ENCODE assay signal across 8 cellular contexts in the genomic region with DNA sequence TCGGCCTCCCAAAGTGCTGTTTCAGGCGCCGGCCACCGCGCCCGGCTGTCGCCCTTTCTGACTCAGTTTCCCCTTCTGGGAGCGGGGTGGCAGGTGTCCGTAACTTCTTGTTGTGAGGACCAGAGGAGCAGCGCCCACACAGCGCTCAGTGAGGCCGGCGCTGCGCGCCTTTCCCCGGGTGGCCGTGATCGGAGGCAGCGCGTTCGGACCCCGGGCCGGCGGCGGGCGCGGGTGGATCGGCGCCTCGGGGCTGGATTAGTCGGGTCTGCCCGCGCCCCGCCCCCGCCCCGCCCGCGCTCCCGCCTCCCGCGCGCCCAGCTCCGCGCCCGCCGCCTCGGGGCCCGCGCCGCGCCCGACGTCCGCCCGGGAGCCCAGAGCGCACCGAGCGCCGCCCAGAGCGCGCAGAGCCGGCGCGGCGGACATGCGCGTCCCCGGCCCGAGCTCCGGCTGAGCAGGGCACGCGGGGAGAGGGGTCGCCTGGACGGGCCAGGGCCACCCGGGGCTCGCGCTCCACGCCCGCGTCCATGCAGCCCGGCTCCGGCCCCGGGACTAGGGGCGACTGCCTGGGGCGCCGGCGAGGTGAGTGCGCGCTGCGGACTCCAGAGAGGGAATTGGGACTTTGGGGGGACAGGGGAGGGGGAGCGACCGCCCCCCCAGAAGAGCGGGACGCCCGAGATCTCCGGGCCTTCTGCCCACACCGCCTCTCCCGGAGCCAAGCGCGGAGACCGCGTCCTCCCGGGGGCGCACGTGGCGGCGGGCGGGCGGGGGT. TPM values are rescaled to one million over a fixed set of nuclear protein-coding genes. Genes with fewer than 3 reads are reported as not detected.
DNase-seq lines count a peak whose midpoint lies in the region; ATAC-seq and TF ChIP-seq lines count a peak whose summit lies in the region.

No MANE protein-coding gene starts in this region.

- H3K4me3 ChIP-seq in NT2/D1 (ENCODE audit: insufficient read length, low read depth) = peak overlapping the region; percentile 88

- H3K27me3 Mint-ChIP-seq in progenitor cell of endocrine pancreas = peaks cover 10% of the 10 kb centered on the region

- no peaks in the 10 kb centered on the region for H3K9me3 ChIP-seq in NT2/D1 (ENCODE audit: insufficient read depth, low read length)

- no peak overlapping the region for H3K27ac Mint-ChIP-seq in activated naive CD4-positive, alpha-beta T cell treated with anti-CD3 and anti-CD28 coated beads, Interleukin-2, amount 50 U/mL, for 72 hours
- H3K27ac Mint-ChIP-seq in progenitor cell of endocrine pancreas = no peak overlapping the region

- H3K36me3 Mint-ChIP-seq in activated naive CD4-positive, alpha-beta T cell treated with anti-CD3 and anti-CD28 coated beads, Interleukin-2, amount 50 U/mL, for 72 hours = no peaks in the 10 kb centered on the region
- H3K36me3 Mint-ChIP-seq in progenitor cell of endocrine pancreas (ENCODE audit: insufficient read depth) = peaks cover 5% of the 10 kb centered on the region

- peak; percentile 21 for TF ChIP-seq CTCF in progenitor cell of endocrine pancreas (IDR thresholded peaks at IDR 0.05; ENCODE audit: unreplicated experiment)

- no peaks in the 10 kb centered on the region for H3K9me3 Mint-ChIP-seq in activated naive CD4-positive, alpha-beta T cell treated with anti-CD3 and anti-CD28 coated beads, Interleukin-2, amount 50 U/mL, for 72 hours
- no peaks in the 10 kb centered on the region for H3K9me3 Mint-ChIP-seq in progenitor cell of endocrine pancreas (ENCODE audit: low read depth)

- ATAC-seq in HG03432 (IDR thresholded peaks at IDR 0.05; ENCODE audit: unreplicated experiment) (peak; percentile 9), left cardiac atrium (peak; percentile 61 to 84), HG03520 (IDR thresholded peaks at IDR 0.05; ENCODE audit: unreplicated experiment) (no peak), HG03039 (IDR thresholded peaks at IDR 0.05; ENCODE audit: unreplicated experiment) (no peak)
- ATAC-seq in activated naive CD4-positive, alpha-beta T cell treated with anti-CD3 and anti-CD28 coated beads, Interleukin-2, amount 50 U/mL, for 72 hours = peak; percentile 50 to 71

- H3K36me3 ChIP-seq in NT2/D1 (ENCODE audit: insufficient read depth, insufficient read length, low read length) = peaks cover 12% of the 10 kb centered on the region

- H3K4me1 Mint-ChIP-seq in progenitor cell of endocrine pancreas (ENCODE audit: low read depth) = peaks cover 7% of the 10 kb centered on the region

- peaks cover 40% of the 10 kb centered on the region for H3K27me3 ChIP-seq in NT2/D1 (ENCODE audit: insufficient read depth, insufficient read length)

- DNase-seq in DMS114 treated with DMSO at 0.1 percent for 48 hours (lab: John Stamatoyannopoulos, UW; ENCODE audit: unreplicated experiment) (peak; percentile 24), NT2/D1 (ENCODE audit: low read depth, low spot score) (peak; percentile 35), left cardiac atrium (peak; percentile 55), progenitor cell of endocrine pancreas (ENCODE audit: low spot score, unreplicated experiment) (peak; percentile 56)
- peak in 1 of 2 donors; percentile 63 for DNase-seq in activated naive CD4-positive, alpha-beta T cell treated with anti-CD3 and anti-CD28 coated beads, Interleukin-2, amount 50 U/mL, for 72 hours (ENCODE audit: low spot score in 2 of 2)

- H3K4me1 ChIP-seq in NT2/D1 (ENCODE audit: insufficient read depth, insufficient read length) = peaks cover 21% of the 10 kb centered on the region

- peak overlapping the region; percentile 71 for H3K4me3 Mint-ChIP-seq in progenitor cell of endocrine pancreas (ENCODE audit: low read depth)

- intact Hi-C loops in left cardiac atrium (cut with DNase I) = no loop called here

- H3K9ac ChIP-seq in NT2/D1 (ENCODE audit: insufficient read length, low read depth) = peak overlapping the region; percentile 95

RNA-seq across cellular contexts. Expression of gene LRCOL1, which starts 50.5 kb away (rescaled TPM):
- not detected for total RNA-seq in activated naive CD4-positive, alpha-beta T cell treated with anti-CD3 and anti-CD28 coated beads, Interleukin-2, amount 50 U/mL, for 72 hours
- total RNA-seq in left cardiac atrium = not detected
- not detected in 2 replicates for total RNA-seq in progenitor cell of endocrine pancreas

RNA-seq across cellular contexts. Expression of gene P2RX2, which starts 58.7 kb away (rescaled TPM):
- not detected for total RNA-seq in activated naive CD4-positive, alpha-beta T cell treated with anti-CD3 and anti-CD28 coated beads, Interleukin-2, amount 50 U/mL, for 72 hours
- not detected for total RNA-seq in left cardiac atrium
- 0.19 TPM in 1 of 2 replicates, not detected in the other for total RNA-seq in progenitor cell of endocrine pancreas

Comparison
In these comparisons a context has a peak if more than half of its experiments do, and no peak if none do; other contexts are left out.
1. ATAC-seq: peak in HG03432 (single experiment), activated naive CD4-positive, alpha-beta T cell treated with anti-CD3 and anti-CD28 coated beads, Interleukin-2, amount 50 U/mL, for 72 hours (2 of 2) and left cardiac atrium (2 of 2); none in HG03520 (single experiment) and HG03039 (single experiment).